Comparison of ENCODE assay signal across 8 cellular contexts in genomic region chr7:30478349-30479228, GRCh38. TPM values are rescaled to one million over a fixed set of nuclear protein-coding genes. Genes with fewer than 3 reads are reported as not detected.
DNase-seq lines count a peak whose midpoint lies in the region; ATAC-seq and TF ChIP-seq lines count a peak whose summit lies in the region.

Gene NOD1, minus strand, starts transcription at chr7:30478784. Its CDS starts 21,863 bp downstream, at chr7:30456921.

- H3K27me3 ChIP-seq in liver (ENCODE audit: control insufficient read depth in 4 of 4, insufficient read depth in 4 of 4, low read length in 3 of 4), result no peaks in the 10 kb centered on the region

- H3K4me3 ChIP-seq in AG10803 (ENCODE audit: low read length) (peak within 1 kb of the TSS; percentile 77), liver (ENCODE audit: low read depth in 1 of 3, low read length in 3 of 3) (peak within 1 kb of the TSS; percentile 76 to 91 (median 84))

- DNase-seq in AG10803 (ENCODE audit: low read depth) (peak; percentile 76), NCI-H446 treated with DMSO at 0.1 percent for 48 hours (lab: John Stamatoyannopoulos, UW) (peak; percentile 36), dermis microvascular lymphatic vessel endothelial cell (ENCODE audit: low read depth in 2 of 2) (peak; percentile 47 to 86)
- peak; percentile 38 for DNase-seq in activated CD4-positive, alpha-beta T cell treated with anti-CD3 and anti-CD28 coated beads, Interleukin-2, amount 50 U/mL, for 24 hours (ENCODE audit: low read depth in 1 of 2, low spot score in 1 of 2)
- peak; percentile 69 for DNase-seq in stimulated activated CD4-positive, alpha-beta T cell treated with anti-CD3 and anti-CD28 coated beads, Interleukin-4, amount 100 ng/mL, for 24 hours

- H3K27ac ChIP-seq in liver (ENCODE audit: low read depth in 1 of 2, low read length in 2 of 2), result peak within 1 kb of the TSS; percentile 91 to 93

- no peak for TF ChIP-seq RAD21 in liver (IDR thresholded peaks at IDR 0.05)

- no peaks in the 10 kb centered on the region for H3K36me3 ChIP-seq in liver (ENCODE audit: control insufficient read depth in 4 of 4, insufficient read depth in 3 of 4, low read depth in 1 of 4, low read length in 3 of 4)

- ATAC-seq in GM18907 (IDR thresholded peaks at IDR 0.05; ENCODE audit: unreplicated experiment) (peak; percentile 89), HG03159 (IDR thresholded peaks at IDR 0.05; ENCODE audit: unreplicated experiment) (peak; percentile 84)

- peak within 1 kb of the TSS; percentile 84 to 85 for H3K9ac ChIP-seq in liver (ENCODE audit: low read depth in 1 of 2, low read length in 2 of 2)

- H3K9me3 ChIP-seq in liver (ENCODE audit: control insufficient read depth in 4 of 4, low read length in 3 of 4), result no peaks in the 10 kb centered on the region

- WGBS in liver, result under 1% methylated on average over 77 of the region's 77 CpGs

- 0 out of 2 replicates have a peak, but pooled peaks have one; percentile 6 for TF ChIP-seq CTCF in AG10803 (conservative IDR thresholded peaks at IDR 0.05; ENCODE audit: low read length)
- no peak for TF ChIP-seq CTCF in liver (IDR thresholded peaks at IDR 0.05; ENCODE audit: low read depth, low read length, missing input control)

- peaks cover 0 to 19% (median 13%) of the 10 kb centered on the region in 4 donors for H3K4me1 ChIP-seq in liver (ENCODE audit: control insufficient read depth in 4 of 4, insufficient read depth in 4 of 4, low read length in 3 of 4)

TF ChIP-seq in liver, 16 proteins besides CTCF, POLR2A, EP300 and RAD21:
- TF ChIP-seq YY1 (IDR thresholded peaks at IDR 0.05), result peak; percentile 10
- TF ChIP-seq FOXA1 (IDR thresholded peaks at IDR 0.05), result no peak
TF ChIP-seq in liver: peak in this region for 1.

RNA-seq across cellular contexts. Expression of gene NOD1, which starts in this region (rescaled TPM):
- total RNA-seq in dermis microvascular lymphatic vessel endothelial cell (18.5 and 30.0 TPM in 2 replicates), liver (1 to 10 TPM; 2.1 to 3.5 TPM)
- 1 to 10 TPM; 1.7 to 1.8 TPM for polyA plus RNA-seq in liver

Comparison
In these comparisons a context has a peak if more than half of its experiments do, and no peak if none do; other contexts are left out.
1. Peak in every context shown above with its lines: DNase-seq, ATAC-seq, H3K4me3 ChIP-seq and H3K27ac ChIP-seq.